ENCODE assay signal across 26 cellular contexts in the genomic region with DNA sequence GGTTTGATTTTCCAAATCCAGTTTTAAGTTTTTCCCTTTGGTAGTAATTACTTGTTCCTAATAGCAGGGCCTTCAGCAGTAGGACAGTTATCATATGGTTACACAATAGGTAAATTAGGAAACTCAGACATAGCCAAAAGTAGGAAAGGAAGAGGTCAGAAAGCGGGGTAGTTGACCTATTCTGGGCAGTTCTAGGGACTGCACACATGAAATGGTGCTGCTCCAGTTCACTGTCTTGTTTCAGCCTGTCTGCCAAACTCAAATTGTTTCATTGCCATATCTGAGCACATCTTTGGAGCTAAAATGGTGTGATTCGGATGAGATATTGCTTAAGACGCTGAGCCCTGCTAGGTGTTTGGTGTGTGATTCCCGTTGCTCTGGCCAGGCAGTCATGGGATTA.
"Had no signal": no experiment of that assay in that cellular context is flagged by ENCODE, and none has a peak within 500 bp of the region (broad histone marks: within the 10 kb centered on the region; RNA-seq: fewer than 3 reads in every experiment).

No MANE protein-coding gene starts in this region.

- H3K9me3 Mint-ChIP-seq: activated CD4-positive, alpha-beta memory T cell treated with anti-CD3 and anti-CD28 coated beads for 36 hours; activated CD4-positive, alpha-beta T cell treated with anti-CD3 and anti-CD28 coated beads, Interleukin-2, amount 10 ng/mL, durations not matched to agents 24 days and 14 days; activated naive CD4-positive, alpha-beta T cell treated with anti-CD3 and anti-CD28 coated beads, Interleukin-2, amount 50 U/mL, for 24 hours; activated T-helper 17 cell treated with anti-CD3 and anti-CD28 coated beads, Interleukin-2, amount 50 U/mL, for 72 hours; central memory CD8-positive, alpha-beta T cell; mesothelial cell of epicardium; naive B cell had no signal

- H3K36me3 ChIP-seq: breast epithelium, ovary, prostate gland, WERI-Rb-1 had no signal

- ATAC-seq: activated T-helper 17 cell treated with anti-CD3 and anti-CD28 coated beads, Interleukin-2, amount 50 U/mL, for 72 hours; foreskin keratinocyte; heart right ventricle; left ventricle myocardium superior had no signal

- H3K27ac Mint-ChIP-seq: activated CD4-positive, alpha-beta memory T cell treated with anti-CD3 and anti-CD28 coated beads for 36 hours; activated CD4-positive, alpha-beta T cell treated with anti-CD3 and anti-CD28 coated beads, Interleukin-2, amount 10 ng/mL, durations not matched to agents 24 days and 14 days; activated naive CD4-positive, alpha-beta T cell treated with anti-CD3 and anti-CD28 coated beads, Interleukin-2, amount 50 U/mL, for 24 hours; activated T-helper 17 cell treated with anti-CD3 and anti-CD28 coated beads, Interleukin-2, amount 50 U/mL, for 72 hours; mesothelial cell of epicardium had no signal

- H3K36me3 Mint-ChIP-seq: mesothelial cell of epicardium had no signal

- DNase-seq: activated CD4-positive, alpha-beta memory T cell treated with anti-CD3 and anti-CD28 coated beads for 36 hours; activated CD4-positive, alpha-beta T cell treated with anti-CD3 and anti-CD28 coated beads, Interleukin-2, amount 10 ng/mL, durations not matched to agents 24 days and 14 days; activated CD4-positive, CD25-positive, alpha-beta regulatory T cell treated with anti-CD3 and anti-CD28 coated beads, Interleukin-2, amount 50 U/mL, for 72 hours; activated CD8-positive, alpha-beta memory T cell treated with anti-CD3 and anti-CD28 coated beads, Interleukin-2, amount 50 U/mL, for 4 hours; activated gamma-delta T cell treated with Interleukin-2 at 50 U/mL for 16 hours; activated T-cell treated with anti-CD3 and anti-CD28 coated beads, Interleukin-2, amount 50 U/mL, for 1 hour; dermis blood vessel endothelial cell; effector CD4-positive, alpha-beta T cell; foreskin keratinocyte; heart right ventricle; left ventricle myocardium superior; mammary epithelial cell; naive B cell; ovary; retina; spleen; stimulated activated naive CD4-positive, alpha-beta T cell treated with Interleukin-2 at 50 U/mL for 16 hours; WERI-Rb-1 had no signal

- H3K4me1 ChIP-seq: breast epithelium, foreskin keratinocyte, prostate gland, spleen, tibial nerve had no signal

- H3K9me3 ChIP-seq: breast epithelium, esophagus muscularis mucosa, heart right ventricle, ovary, prostate gland, spleen, tibial nerve had no signal

- H3K4me3 Mint-ChIP-seq: activated CD4-positive, alpha-beta memory T cell treated with anti-CD3 and anti-CD28 coated beads for 36 hours; activated CD4-positive, alpha-beta T cell treated with anti-CD3 and anti-CD28 coated beads, Interleukin-2, amount 10 ng/mL, durations not matched to agents 24 days and 14 days; activated naive CD4-positive, alpha-beta T cell treated with anti-CD3 and anti-CD28 coated beads, Interleukin-2, amount 50 U/mL, for 24 hours; activated T-helper 17 cell treated with anti-CD3 and anti-CD28 coated beads, Interleukin-2, amount 50 U/mL, for 72 hours; central memory CD8-positive, alpha-beta T cell; mesothelial cell of epicardium; naive B cell had no signal

- H3K4me1 Mint-ChIP-seq: activated CD4-positive, alpha-beta T cell treated with anti-CD3 and anti-CD28 coated beads, Interleukin-2, amount 10 ng/mL, durations not matched to agents 24 days and 14 days; activated naive CD4-positive, alpha-beta T cell treated with anti-CD3 and anti-CD28 coated beads, Interleukin-2, amount 50 U/mL, for 24 hours; activated T-helper 17 cell treated with anti-CD3 and anti-CD28 coated beads, Interleukin-2, amount 50 U/mL, for 72 hours; central memory CD8-positive, alpha-beta T cell; naive B cell had no signal

- H3K4me3 ChIP-seq: breast epithelium, esophagus muscularis mucosa, heart right ventricle, ovary, prostate gland, spleen, tibial nerve had no signal

- H3K27me3 Mint-ChIP-seq: activated CD4-positive, alpha-beta memory T cell treated with anti-CD3 and anti-CD28 coated beads for 36 hours; activated CD4-positive, alpha-beta T cell treated with anti-CD3 and anti-CD28 coated beads, Interleukin-2, amount 10 ng/mL, durations not matched to agents 24 days and 14 days; activated naive CD4-positive, alpha-beta T cell treated with anti-CD3 and anti-CD28 coated beads, Interleukin-2, amount 50 U/mL, for 24 hours; activated T-helper 17 cell treated with anti-CD3 and anti-CD28 coated beads, Interleukin-2, amount 50 U/mL, for 72 hours; central memory CD8-positive, alpha-beta T cell; naive B cell had no signal

- H3K27me3 ChIP-seq: breast epithelium, esophagus muscularis mucosa, foreskin keratinocyte, heart right ventricle, ovary, spleen, tibial nerve had no signal

- H3K27ac ChIP-seq: breast epithelium, esophagus muscularis mucosa, foreskin keratinocyte, heart right ventricle, ovary, prostate gland, spleen, tibial nerve, WERI-Rb-1 had no signal
